ENCODE assay signal across 12 cellular contexts in genomic region chr12:57389033-57389432, GRCh38. TPM values are rescaled to one million over a fixed set of nuclear protein-coding genes. Genes with fewer than 3 reads are reported as not detected.
A peak's percentile ranks its signal among the peaks of the same experiment; 100 is the strongest.
DNase-seq lines count a peak whose midpoint lies in the region; ATAC-seq, FAIRE-seq and TF ChIP-seq lines count a peak whose summit lies in the region.
"Had no signal": no experiment of that assay in that cellular context is flagged by ENCODE, and none has a peak within 500 bp of the region (broad histone marks: within the 10 kb centered on the region; RNA-seq: fewer than 3 reads in every experiment).

No MANE protein-coding gene starts in this region.

- H3K9me3 ChIP-seq in PC-3 (ENCODE audit: low read length): no peaks in the 10 kb centered on the region
- no peaks in the 10 kb centered on the region for H3K9me3 ChIP-seq in endothelial cell of umbilical vein (replicated peaks; ENCODE audit: control insufficient read depth, insufficient read depth, low read length)
- H3K9me3 ChIP-seq in tibial artery: no peaks in the 10 kb centered on the region
- H3K9me3 ChIP-seq: adrenal gland had no signal

- peak; percentile 97 for ATAC-seq in PC-3

- no peaks in the 10 kb centered on the region for H3K27me3 ChIP-seq in PC-3 (ENCODE audit: low read length)
- H3K27me3 ChIP-seq in endothelial cell of umbilical vein (ENCODE audit: control insufficient read depth in 2 of 2, insufficient read depth in 2 of 2, low read length in 2 of 2): no peaks in the 10 kb centered on the region
- H3K27me3 ChIP-seq in tibial artery: no peaks in the 10 kb centered on the region
- H3K27me3 ChIP-seq: adrenal gland had no signal

- no peaks in the 10 kb centered on the region for H3K79me2 ChIP-seq in PC-3 (ENCODE audit: low read length)
- no peaks in the 10 kb centered on the region for H3K79me2 ChIP-seq in endothelial cell of umbilical vein (ENCODE audit: control insufficient read depth, insufficient read depth, low read length)

- H3K27ac ChIP-seq in PC-3 (ENCODE audit: low read length) (peak overlapping the region; percentile 79), endothelial cell of umbilical vein (ENCODE audit: insufficient read depth, low read depth, low read length) (peak overlapping the region; percentile 52), tibial artery (no peak overlapping the region)
- H3K27ac ChIP-seq: adrenal gland, HL-60 had no signal

- H3F3A ChIP-seq in PC-3 (ENCODE audit: low read length, unreplicated experiment): peaks cover 9% of the 10 kb centered on the region

- dilution Hi-C loops in endothelial cell of umbilical vein (cut with MboI; ENCODE audit: extremely low pct_ligation_motif_present, low sequenced_read_pairs): no loop called here

- no TSS peak for BruUV-seq in PC-3 (replicated peaks; lab: Mats Ljungman, UMichigan)
- no TSS peak for BruUV-seq in endothelial cell of umbilical vein (replicated peaks; lab: Mats Ljungman, UMichigan)

- CTCF ChIA-PET in PC-3 (lab: Charles Lee): interaction anchor here (0.9 to 1.4 kb wide), 2 partner anchors 70 to 79 kb away, joined by 5 to 6 read pairs; no protein-coding TSS in a partner anchor
- CTCF ChIA-PET in endothelial cell of umbilical vein (lab: Charles Lee): interaction anchor here (0.7 to 2.3 kb wide), 10 partner anchors 9 to 146 kb away, joined by 3 to 11 read pairs (median 5); no protein-coding TSS in a partner anchor

- POLR2A ChIA-PET in PC-3 (lab: Charles Lee; ENCODE audit: unreplicated experiment): interaction anchor here (0.5 to 0.6 kb wide), 2 partner anchors 159 to 489 kb away, joined by 3 read pairs; no protein-coding TSS in a partner anchor
- POLR2A ChIA-PET in endothelial cell of umbilical vein (lab: Charles Lee): no interaction called here

- FAIRE-seq in endothelial cell of umbilical vein (lab: Jason Lieb, UNC): peak; percentile 92
- FAIRE-seq: G401.6 had no signal

- DNase-seq in GM04503 (ENCODE audit: low read depth) (peak; percentile 67), PC-3 (peak; percentile 92), endothelial cell of umbilical vein (ENCODE audit: low read depth, low spot score) (peak; percentile 72), pulmonary artery endothelial cell (ENCODE audit: low read depth, low spot score) (peak; percentile 47), tibial artery (no peak), putamen (ENCODE audit: low spot score) (no peak), T-helper 2 cell (no peak)
- DNase-seq: activated CD4-positive, alpha-beta T cell treated with anti-CD3 and anti-CD28 coated beads for 4 hours; adrenal gland; SHP77 had no signal

- no peaks in the 10 kb centered on the region for H3K9me2 ChIP-seq in PC-3 (replicated peaks; ENCODE audit: low read length)

- no peaks in the 10 kb centered on the region for H4K20me1 ChIP-seq in PC-3 (ENCODE audit: low read length)
- H4K20me1 ChIP-seq in endothelial cell of umbilical vein (replicated peaks; ENCODE audit: control insufficient read depth, extremely low read depth, insufficient read depth, low read length): no peaks in the 10 kb centered on the region

- no peaks in the 10 kb centered on the region for H3K36me3 ChIP-seq in PC-3 (ENCODE audit: low read depth, low read length)
- no peaks in the 10 kb centered on the region for H3K36me3 ChIP-seq in endothelial cell of umbilical vein (ENCODE audit: control insufficient read depth in 2 of 2, extremely low read depth in 1 of 2, insufficient read depth in 2 of 2, low read length in 2 of 2)
- H3K36me3 ChIP-seq in tibial artery: peaks cover 6 to 21% (median 9%) of the 10 kb centered on the region in 3 donors

- H2AFZ ChIP-seq in PC-3 (ENCODE audit: low read length) (no peak overlapping the region), endothelial cell of umbilical vein (ENCODE audit: low read depth, low read length) (no peak overlapping the region)

- H3K4me3 ChIP-seq in PC-3 (ENCODE audit: low read length): peak overlapping the region; percentile 6; the same call in 1 of the 2 replicates
- no peak overlapping the region for H3K4me3 ChIP-seq in endothelial cell of umbilical vein (replicated peaks in 1 of 3; ENCODE audit: insufficient read depth in 1 of 3, low read depth in 1 of 3, low read length in 3 of 3)
- no peak overlapping the region for H3K4me3 ChIP-seq in tibial artery
- H3K4me3 ChIP-seq: adrenal gland had no signal

- H3K4me1 ChIP-seq in PC-3 (ENCODE audit: insufficient read depth, low read length) (peaks cover 27% of the 10 kb centered on the region), endothelial cell of umbilical vein (ENCODE audit: control insufficient read depth, extremely low read depth, insufficient read depth, low read length) (peaks cover 22% of the 10 kb centered on the region), tibial artery (peaks cover 0 to 8% (median 0%) of the 10 kb centered on the region in 4 donors)

- intact Hi-C loops in PC-3 (cut with micrococcal nuclease): loop anchor here (1.0 kb wide), 1 partner anchor 80 kb away; no protein-coding TSS in a partner anchor
- intact Hi-C loops in endothelial cell of umbilical vein (cut with micrococcal nuclease): loop anchor here (1.0 kb wide), 1 partner anchor 48 kb away; no protein-coding TSS in a partner anchor
- intact Hi-C loops in tibial artery (cut with DNase I; ENCODE audit: low total_unique reads): no loop called here

- H3K4me2 ChIP-seq in PC-3 (ENCODE audit: low read length): peak overlapping the region; percentile 65
- peak overlapping the region; percentile 45 for H3K4me2 ChIP-seq in endothelial cell of umbilical vein (ENCODE audit: insufficient read depth, low read length)

- no peaks in the 10 kb centered on the region for H3K9me1 ChIP-seq in endothelial cell of umbilical vein (replicated peaks; ENCODE audit: control insufficient read depth, extremely low read depth, insufficient read depth, low read length)

- TF ChIP-seq POLR2A in endothelial cell of umbilical vein (IDR thresholded peaks at IDR 0.05; ENCODE audit: low read depth, low read length): no peak

- TF ChIP-seq CTCF in PC-3 (conservative IDR thresholded peaks at IDR 0.05; ENCODE audit: low read depth, low read length): no peak
- TF ChIP-seq CTCF in endothelial cell of umbilical vein (IDR thresholded peaks at IDR 0.05; ENCODE audit: extremely low read depth in 1 of 2, insufficient read depth in 1 of 2, low read depth in 1 of 2, low read length in 2 of 2): no peak
- no peak for TF ChIP-seq CTCF in tibial artery (IDR thresholded peaks at IDR 0.05)

- H3K9ac ChIP-seq in PC-3 (ENCODE audit: low read length) (peak overlapping the region; percentile 11), endothelial cell of umbilical vein (replicated peaks; ENCODE audit: extremely low read depth, insufficient read depth, low read length) (no peak overlapping the region)

TF ChIP-seq in endothelial cell of umbilical vein, 7 proteins besides CTCF, POLR2A, EP300 and RAD21:
- TF ChIP-seq JUN (IDR thresholded peaks at IDR 0.05; ENCODE audit: borderline replicate concordance, insufficient read depth, insufficient read length, low read depth) (peak; percentile 74), GATA2 (IDR thresholded peaks at IDR 0.05; ENCODE audit: insufficient read depth, insufficient read length, low read depth, low read length) (no peak), POLR2AphosphoS5 (IDR thresholded peaks at IDR 0.05; ENCODE audit: insufficient read depth, low read depth, low read length) (peak; percentile 83), FOS (IDR thresholded peaks at IDR 0.05; ENCODE audit: borderline replicate concordance, insufficient read depth, low read length) (peak; percentile 94), EZH2 (IDR thresholded peaks at IDR 0.05; ENCODE audit: borderline replicate concordance, low read depth, low read length, severe bottlenecking) (no peak), MAX (IDR thresholded peaks at IDR 0.05; ENCODE audit: insufficient read depth, insufficient read length) (no peak), MYC (IDR thresholded peaks at IDR 0.05; ENCODE audit: low read depth, low read length) (no peak)

RNA-seq across cellular contexts. Expression of gene R3HDM2, which starts 41.8 kb away (rescaled TPM):
- total RNA-seq in PC-3 (2014; rRNA removed): 14.0 and 15.7 TPM in 2 replicates
- 31.3 and 36.6 TPM in 2 replicates for total RNA-seq in endothelial cell of umbilical vein
- 26.1 and 28.0 TPM in 2 replicates for polyA plus RNA-seq in endothelial cell of umbilical vein
- polyA plus RNA-seq in endothelial cell of umbilical vein (2011; cell fraction: cytosol; rRNA removed): 16.4 and 16.5 TPM in 2 replicates
- 29.0 and 36.6 TPM in 2 replicates for polyA plus RNA-seq in endothelial cell of umbilical vein (2011; cell fraction: nucleus; rRNA removed)
- polyA plus RNA-seq in endothelial cell of umbilical vein (2012): 17.8 and 22.1 TPM in 2 replicates
- polyA minus RNA-seq in endothelial cell of umbilical vein: 17.5 and 26.7 TPM in 2 replicates
- 3.9 TPM for polyA minus RNA-seq in endothelial cell of umbilical vein (2011; cell fraction: cytosol; rRNA and poly(A)+ RNA removed)
- 11.1 and 13.8 TPM in 2 replicates for polyA minus RNA-seq in endothelial cell of umbilical vein (2011; cell fraction: nucleus; rRNA and poly(A)+ RNA removed)
- 4.5 and 5.5 TPM in 2 replicates for total RNA-seq in pulmonary artery endothelial cell

RNA-seq across cellular contexts. Expression of gene INHBC, which starts 45.6 kb away (rescaled TPM):
- not detected in 2 replicates for total RNA-seq in PC-3 (2014; rRNA removed)
- not detected in 2 replicates for total RNA-seq in endothelial cell of umbilical vein
- polyA plus RNA-seq in endothelial cell of umbilical vein: 0.08 TPM in 1 of 2 replicates, not detected in the other
- not detected in 2 replicates for polyA plus RNA-seq in endothelial cell of umbilical vein (2011; cell fraction: cytosol; rRNA removed)
- not detected in 2 replicates for polyA plus RNA-seq in endothelial cell of umbilical vein (2011; cell fraction: nucleus; rRNA removed)
- polyA plus RNA-seq in endothelial cell of umbilical vein (2012): not detected in 2 replicates
- not detected in 2 replicates for polyA minus RNA-seq in endothelial cell of umbilical vein
- not detected for polyA minus RNA-seq in endothelial cell of umbilical vein (2011; cell fraction: cytosol; rRNA and poly(A)+ RNA removed)
- 0.29 TPM in 1 of 2 replicates, not detected in the other for polyA minus RNA-seq in endothelial cell of umbilical vein (2011; cell fraction: nucleus; rRNA and poly(A)+ RNA removed)
- total RNA-seq in pulmonary artery endothelial cell: not detected in 2 replicates
- total RNA-seq: adrenal gland had no signal
- polyA plus RNA-seq: adrenal gland had no signal

Comparison
In these comparisons a context has a peak if more than half of its experiments do, and no peak if none do; other contexts are left out.
1. DNase-seq: peak in GM04503 (single experiment), PC-3 (single experiment), endothelial cell of umbilical vein (single experiment) and pulmonary artery endothelial cell (single experiment); none in tibial artery (0 of 2), putamen (single experiment) and T-helper 2 cell (0 of 5).
2. H3K27ac ChIP-seq: peak in PC-3 (single experiment) and endothelial cell of umbilical vein (single experiment); none in tibial artery (0 of 2).